8 cellular contexts compared by ENCODE assay signal in genomic region chr6:28383235-28384142, GRCh38. TPM values are rescaled to one million over a fixed set of nuclear protein-coding genes. Genes with fewer than 3 reads are reported as not detected.
DNase-seq lines count a peak whose midpoint lies in the region; ATAC-seq and TF ChIP-seq lines count a peak whose summit lies in the region.

No MANE protein-coding gene starts in this region.

- peak overlapping the region; percentile 96 for H3K27ac Mint-ChIP-seq in MCF 10A (ENCODE audit: low read depth, unreplicated experiment)

- H3K36me3 Mint-ChIP-seq in MCF 10A (ENCODE audit: insufficient read depth, unreplicated experiment), result peaks cover 39% of the 10 kb centered on the region

- no peaks in the 10 kb centered on the region for H3K4me1 ChIP-seq in Peyer's patch

- no peaks in the 10 kb centered on the region for H3K27me3 ChIP-seq in Peyer's patch

- peak in 5 of 6 experiments; percentile 34 to 68 (median 59) for TF ChIP-seq CTCF in Peyer's patch (IDR thresholded peaks at IDR 0.05)
- peak; percentile 48 for TF ChIP-seq CTCF in MCF 10A (IDR thresholded peaks at IDR 0.05; ENCODE audit: unreplicated experiment)

- H3K9me3 Mint-ChIP-seq in MCF 10A (ENCODE audit: unreplicated experiment), result peaks cover 14% of the 10 kb centered on the region

- no peaks in the 10 kb centered on the region for H3K27me3 Mint-ChIP-seq in MCF 10A (ENCODE audit: insufficient read depth, unreplicated experiment)

- H3K4me3 Mint-ChIP-seq in MCF 10A (ENCODE audit: unreplicated experiment), result peak overlapping the region; percentile 82

- in situ Hi-C loops in Caki2 (cut with HindIII; ENCODE audit: low pct_unique_long_range_greater_than_20kb, low sequenced_read_pairs), result no loop called here

- peaks cover 0 to 23% (median 0%) of the 10 kb centered on the region in 3 donors for H3K36me3 ChIP-seq in Peyer's patch

- peak overlapping the region; percentile 31 to 53 (median 44) for H3K4me3 ChIP-seq in Peyer's patch
- peak overlapping the region; percentile 56 for H3K4me3 ChIP-seq in iPS-11a (ENCODE audit: low read depth, low read length)

- ATAC-seq in GM19372 (IDR thresholded peaks at IDR 0.05; ENCODE audit: low read depth, unreplicated experiment) (peak; percentile 89), HG03469 (IDR thresholded peaks at IDR 0.05; ENCODE audit: unreplicated experiment) (peak; percentile 82), GM18520 (IDR thresholded peaks at IDR 0.05; ENCODE audit: unreplicated experiment) (no peak)

- DNase-seq in Caki2 (ENCODE audit: low read depth), result peak; percentile 89
- peak; percentile 83 to 95 (median 91) for DNase-seq in Peyer's patch
- peak; percentile 80 for DNase-seq in MCF 10A (ENCODE audit: unreplicated experiment)
- DNase-seq in renal cortical epithelial cell (ENCODE audit: low read depth), result peak; percentile 79

- POLR2A ChIA-PET in MCF 10A (lab: Yijun Ruan, JAX), result interaction anchor here (0.5 to 4.7 kb wide), 32 partner anchors 9 to 620 kb away, joined by 3 to 48 read pairs (median 5); partner anchors contain the start of genes PGBD1, TRIM27, ZKSCAN3 and ZKSCAN4

- intact Hi-C loops in MCF 10A (cut with micrococcal nuclease), result loop anchor here (1.0 kb wide), 2 partner anchors 158 to 247 kb away; partner anchors contain the start of gene ZSCAN9

- TF ChIP-seq POLR2A in Peyer's patch (IDR thresholded peaks at IDR 0.05), result peak; percentile 31 to 43

- CTCF ChIA-PET in MCF 10A (lab: Yijun Ruan, JAX), result interaction anchor here (0.6 to 4.9 kb wide), 13 partner anchors 12 to 495 kb away, joined by 3 to 35 read pairs (median 4); partner anchors contain the start of gene ZKSCAN3

- H3K27ac ChIP-seq in Peyer's patch, result peak overlapping the region; percentile 63 to 70 (median 68)

- BruUV-seq in MCF 10A (replicated peaks; lab: Mats Ljungman, UMichigan), result no TSS peak

- no peaks in the 10 kb centered on the region for H3K9me3 ChIP-seq in Peyer's patch

- H3K4me1 Mint-ChIP-seq in MCF 10A (ENCODE audit: insufficient read depth, unreplicated experiment), result peaks cover 14% of the 10 kb centered on the region

RNA-seq across cellular contexts. Expression of gene ZSCAN12, which starts 16.1 kb away (rescaled TPM):
- 6.9 and 7.3 TPM in 2 replicates for total RNA-seq in Caki2 (2014; rRNA removed; shearing (Covaris generic); ENCODE audit: low replicate concordance)
- total RNA-seq in Peyer's patch (10 to 100 TPM in 1 of 4 donors, 1 to 10 TPM in 3; 4.0 to 19.8 (median 7.5) TPM), MCF 10A (2022) (4.4 and 5.3 TPM in 2 replicates), renal cortical epithelial cell (5.9 and 12.8 TPM in 2 replicates)

RNA-seq across cellular contexts. Expression of gene ZKSCAN3, which starts 33.7 kb away (rescaled TPM):
- 5.9 and 6.2 TPM in 2 replicates for total RNA-seq in Caki2 (2014; rRNA removed; shearing (Covaris generic); ENCODE audit: low replicate concordance)
- total RNA-seq in Peyer's patch (1 to 10 TPM; 2.5 to 7.0 (median 4.6) TPM), MCF 10A (2022) (2.7 and 3.7 TPM in 2 replicates), renal cortical epithelial cell (3.6 and 11.3 TPM in 2 replicates)

RNA-seq across cellular contexts. Expression of gene ZSCAN31, which starts 47.5 kb away (rescaled TPM):
- 97.8 and 235 TPM in 2 replicates for total RNA-seq in Caki2 (2014; rRNA removed; shearing (Covaris generic); ENCODE audit: low replicate concordance)
- total RNA-seq in Peyer's patch (1 to 10 TPM; 5.6 to 9.2 (median 8.2) TPM), MCF 10A (2022) (5.0 and 6.7 TPM in 2 replicates), renal cortical epithelial cell (3.3 and 10.8 TPM in 2 replicates)

RNA-seq across cellular contexts. Expression of gene ZSCAN23, which starts 59.8 kb away (rescaled TPM):
- 1.2 and 13.7 TPM in 2 replicates for total RNA-seq in Caki2 (2014; rRNA removed; shearing (Covaris generic); ENCODE audit: low replicate concordance)
- total RNA-seq in Peyer's patch (10 to 100 TPM in 1 of 4 donors, 1 to 10 TPM in 1, under 1 TPM in 1, not detected in 1; 0.57 to 46.2 (median 1.6) TPM), MCF 10A (2022) (3.0 and 4.7 TPM in 2 replicates), renal cortical epithelial cell (1.9 and 10.0 TPM in 2 replicates)
